10 cellular contexts compared by ENCODE assay signal in the genomic region with DNA sequence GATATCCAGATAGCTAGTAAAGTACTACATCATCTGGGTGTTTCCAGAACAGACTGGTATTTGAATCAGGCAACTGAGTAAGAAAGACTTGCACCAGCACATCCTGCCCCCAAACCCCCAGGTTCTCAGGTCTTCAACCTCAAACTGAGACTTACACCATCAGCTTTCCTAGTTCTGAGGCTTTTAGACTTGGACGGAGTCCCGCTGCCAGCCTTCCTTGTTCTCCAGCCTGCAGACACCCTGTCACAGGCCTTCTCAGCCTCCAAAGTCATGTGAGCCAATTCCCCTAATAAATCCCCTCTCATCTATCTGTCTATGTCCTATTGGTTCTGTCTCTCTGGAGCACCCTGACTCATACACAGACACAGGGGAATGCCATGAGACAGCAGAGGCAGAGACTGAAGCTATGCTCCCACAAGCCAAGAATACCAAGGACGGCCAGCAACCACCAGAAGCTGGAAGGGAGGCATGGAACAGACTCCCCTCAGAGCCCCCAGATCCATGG. TPM values are rescaled to one million over a fixed set of nuclear protein-coding genes. Genes with fewer than 3 reads are reported as not detected.
DNase-seq lines count a peak whose midpoint lies in the region; ATAC-seq and TF ChIP-seq lines count a peak whose summit lies in the region.
"Had no signal": no experiment of that assay in that cellular context is flagged by ENCODE, and none has a peak within 500 bp of the region (broad histone marks: within the 10 kb centered on the region; RNA-seq: fewer than 3 reads in every experiment).

No MANE protein-coding gene starts in this region.

- no peaks in the 10 kb centered on the region for H3K9me3 Mint-ChIP-seq in dendritic cell treated with granulocyte-macrophage colony-stimulating factor and Interleukin-4, amounts not matched to agents 40 ng/mL and 50 ng/mL, for 4 days
- no peaks in the 10 kb centered on the region for H3K9me3 Mint-ChIP-seq in stimulated activated memory B cell treated with anti-CD40 and anti-IgM and Interleukin-4, amounts not matched to agents 10 μg/mL and 1 μg/mL and 100 μg/mL, for 72 hours

- TF ChIP-seq CTCF in A673 (conservative IDR thresholded peaks at IDR 0.05; ENCODE audit: low read depth, low read length), result no peak

- no peak overlapping the region for H3K27ac ChIP-seq in A673 (ENCODE audit: low read depth, low read length, poor library complexity, severe bottlenecking)

- POLR2A ChIA-PET in A673 (lab: Charles Lee; ENCODE audit: low non-redundant PET), result no interaction called here

- peaks cover 5% of the 10 kb centered on the region for H3K4me1 ChIP-seq in A673 (ENCODE audit: insufficient read depth, low read length, poor library complexity, severe bottlenecking)

- no peak overlapping the region for H3K4me3 ChIP-seq in A673 (ENCODE audit: low read depth, low read length, poor library complexity, severe bottlenecking)

- DNase-seq in EL, result peak; percentile 18
- DNase-seq in NCI-H1930 (lab: John Stamatoyannopoulos, UW), result no peak
- no peak for DNase-seq in NCI-H69 (lab: John Stamatoyannopoulos, UW)
- DNase-seq in A673 (ENCODE audit: low spot score), result no peak
- DNase-seq: activated naive CD4-positive, alpha-beta T cell treated with anti-CD3 and anti-CD28 coated beads, Interleukin-2, amount 50 U/mL, for 16 hours had no signal

- ATAC-seq in GM21360 (IDR thresholded peaks at IDR 0.05; ENCODE audit: unreplicated experiment) (peak; percentile 29), HG03565 (IDR thresholded peaks at IDR 0.05; ENCODE audit: unreplicated experiment) (peak; percentile 24)
- ATAC-seq in stimulated activated memory B cell treated with anti-CD40 and anti-IgM and Interleukin-4, amounts not matched to agents 10 μg/mL and 1 μg/mL and 100 μg/mL, for 72 hours, result no peak
- ATAC-seq: sciatic nerve had no signal

- peaks cover 9% of the 10 kb centered on the region for H3K36me3 Mint-ChIP-seq in dendritic cell treated with granulocyte-macrophage colony-stimulating factor and Interleukin-4, amounts not matched to agents 40 ng/mL and 50 ng/mL, for 4 days (ENCODE audit: low read depth)
- no peaks in the 10 kb centered on the region for H3K36me3 Mint-ChIP-seq in stimulated activated memory B cell treated with anti-CD40 and anti-IgM and Interleukin-4, amounts not matched to agents 10 μg/mL and 1 μg/mL and 100 μg/mL, for 72 hours

- CTCF ChIA-PET in A673 (lab: Charles Lee), result no interaction called here

- H3K27ac Mint-ChIP-seq in dendritic cell treated with granulocyte-macrophage colony-stimulating factor and Interleukin-4, amounts not matched to agents 40 ng/mL and 50 ng/mL, for 4 days, result peak overlapping the region; percentile 32
- no peak overlapping the region for H3K27ac Mint-ChIP-seq in stimulated activated memory B cell treated with anti-CD40 and anti-IgM and Interleukin-4, amounts not matched to agents 10 μg/mL and 1 μg/mL and 100 μg/mL, for 72 hours

- H3K27me3 ChIP-seq in A673 (replicated peaks; ENCODE audit: insufficient read depth, low read depth, low read length, poor library complexity), result no peaks in the 10 kb centered on the region

- BruUV-seq in A673 (replicated peaks; lab: Mats Ljungman, UMichigan), result no TSS peak

- no peak overlapping the region for H3K4me3 Mint-ChIP-seq in dendritic cell treated with granulocyte-macrophage colony-stimulating factor and Interleukin-4, amounts not matched to agents 40 ng/mL and 50 ng/mL, for 4 days
- no peak overlapping the region for H3K4me3 Mint-ChIP-seq in stimulated activated memory B cell treated with anti-CD40 and anti-IgM and Interleukin-4, amounts not matched to agents 10 μg/mL and 1 μg/mL and 100 μg/mL, for 72 hours

- intact Hi-C loops in dendritic cell treated with granulocyte-macrophage colony-stimulating factor and Interleukin-4, amounts not matched to agents 40 ng/mL and 50 ng/mL, for 4 days (cut with micrococcal nuclease), result no loop called here
- intact Hi-C loops in A673 (cut with micrococcal nuclease; ENCODE audit: unreplicated experiment), result no loop called here

- H3K36me3 ChIP-seq in A673 (ENCODE audit: insufficient read depth, low read length, poor library complexity, severe bottlenecking), result no peaks in the 10 kb centered on the region

- H3K9me3 ChIP-seq in A673 (ENCODE audit: low read depth, low read length, poor library complexity, severe bottlenecking), result no peaks in the 10 kb centered on the region

- peaks cover 76% of the 10 kb centered on the region for H3K4me1 Mint-ChIP-seq in dendritic cell treated with granulocyte-macrophage colony-stimulating factor and Interleukin-4, amounts not matched to agents 40 ng/mL and 50 ng/mL, for 4 days (ENCODE audit: low read depth)
- peaks cover 20% of the 10 kb centered on the region for H3K4me1 Mint-ChIP-seq in stimulated activated memory B cell treated with anti-CD40 and anti-IgM and Interleukin-4, amounts not matched to agents 10 μg/mL and 1 μg/mL and 100 μg/mL, for 72 hours

- no peaks in the 10 kb centered on the region for H3K27me3 Mint-ChIP-seq in dendritic cell treated with granulocyte-macrophage colony-stimulating factor and Interleukin-4, amounts not matched to agents 40 ng/mL and 50 ng/mL, for 4 days
- H3K27me3 Mint-ChIP-seq in stimulated activated memory B cell treated with anti-CD40 and anti-IgM and Interleukin-4, amounts not matched to agents 10 μg/mL and 1 μg/mL and 100 μg/mL, for 72 hours, result no peaks in the 10 kb centered on the region

RNA-seq across cellular contexts. Expression of a gene that starts 10.9 kb away (rescaled TPM):
- 9.3 and 11.9 TPM in 2 replicates for total RNA-seq in A673 (2021)
